Comparison of ENCODE assay signal across 8 cellular contexts in genomic region chr11:127345819-127346459, GRCh38.
DNase-seq lines count a peak whose midpoint lies in the region; ATAC-seq, FAIRE-seq and TF ChIP-seq lines count a peak whose summit lies in the region.

No MANE protein-coding gene starts in this region.

- TF ChIP-seq CTCF in Caco-2 (IDR thresholded peaks at IDR 0.05; ENCODE audit: insufficient read depth in 1 of 2, low read depth in 1 of 2, low read length in 1 of 2, severe bottlenecking in 1 of 2, unreplicated experiment in 1 of 2) (peak; percentile 83 to 95), breast epithelium (IDR thresholded peaks at IDR 0.05) (peak in 2 of 3 donors; percentile 36 to 41), HepG2 (CRISPR knock-in tag; IDR thresholded peaks at IDR 0.05) (peak; percentile 62), upper lobe of right lung (IDR thresholded peaks at IDR 0.05) (peak; percentile 69)

- no peak overlapping the region for H3K27ac Mint-ChIP-seq in Caco-2 (ENCODE audit: unreplicated experiment)

- 3% methylated on average over 12 of the region's 12 CpGs for WGBS in HepG2 (ENCODE audit: low lambda C conversion rate)

- H3K36me3 Mint-ChIP-seq in Caco-2 (ENCODE audit: insufficient read depth, unreplicated experiment) = no peaks in the 10 kb centered on the region

- no peak for TF ChIP-seq RAD21 in HepG2 (CRISPR knock-in tag; IDR thresholded peaks at IDR 0.05)

- no peak overlapping the region for H2AFZ ChIP-seq in HepG2 (ENCODE audit: low read length)

- H3K79me2 ChIP-seq in HepG2 (ENCODE audit: insufficient read depth, low read length) = no peaks in the 10 kb centered on the region

- H3K9me3 ChIP-seq in Caco-2 (peaks cover 8% of the 10 kb centered on the region; the same call in 1 of the 2 replicates), breast epithelium (no peaks in the 10 kb centered on the region), HepG2 (ENCODE audit: low read length) (peaks cover 20% of the 10 kb centered on the region), upper lobe of right lung (no peaks in the 10 kb centered on the region)
- H3K9me3 ChIP-seq in effector memory CD4-positive, alpha-beta T cell (ENCODE audit: control insufficient read depth, low read length) = no peaks in the 10 kb centered on the region

- H3K9ac ChIP-seq in HepG2 (ENCODE audit: insufficient read depth, low read depth, low read length) = no peak overlapping the region

- CTCF ChIA-PET in Caco-2 (lab: Charles Lee) (interaction anchor here (0.9 to 1.2 kb wide), 3 partner anchors 21 to 905 kb away, joined by 3 to 5 read pairs (median 3); no protein-coding TSS in a partner anchor), HepG2 (lab: Yijun Ruan, JAX; ENCODE audit: low intra/inter-chr PET ratio, low total read pairs) (interaction anchor here (2.3 kb wide), 1 partner anchor 905 kb away, joined by 17 read pairs; no protein-coding TSS in a partner anchor)

- FAIRE-seq in H54 (lab: Jason Lieb, UNC) (no peak), HepG2 (lab: Jason Lieb, UNC) (no peak)

- H3K9me3 Mint-ChIP-seq in Caco-2 (ENCODE audit: unreplicated experiment) = peaks cover 19% of the 10 kb centered on the region

- H4K20me1 ChIP-seq in HepG2 (ENCODE audit: insufficient read depth, low read length) = no peaks in the 10 kb centered on the region

- no peaks in the 10 kb centered on the region for H3K36me3 ChIP-seq in Caco-2 (ENCODE audit: control insufficient read depth, insufficient read depth, low read length)
- no peaks in the 10 kb centered on the region for H3K36me3 ChIP-seq in breast epithelium
- no peaks in the 10 kb centered on the region for H3K36me3 ChIP-seq in HepG2 (replicated peaks in 1 of 2; ENCODE audit: control insufficient read depth in 1 of 2, insufficient read depth in 2 of 2, low read length in 2 of 2)
- H3K36me3 ChIP-seq in upper lobe of right lung = no peaks in the 10 kb centered on the region
- H3K36me3 ChIP-seq in effector memory CD4-positive, alpha-beta T cell (ENCODE audit: control insufficient read depth, insufficient read depth, low read length) = no peaks in the 10 kb centered on the region

- no peaks in the 10 kb centered on the region for H3K4me1 ChIP-seq in Caco-2
- H3K4me1 ChIP-seq in breast epithelium = no peaks in the 10 kb centered on the region
- H3K4me1 ChIP-seq in HepG2 (ENCODE audit: insufficient read depth, low read length) = no peaks in the 10 kb centered on the region
- H3K4me1 ChIP-seq in upper lobe of right lung = no peaks in the 10 kb centered on the region
- H3K4me1 ChIP-seq in effector memory CD4-positive, alpha-beta T cell (ENCODE audit: control insufficient read depth, insufficient read depth, low read length, poor library complexity, severe bottlenecking) = no peaks in the 10 kb centered on the region

- peak in 1 of 2 experiments; percentile 51 for DNase-seq in Caco-2
- DNase-seq in H54 (ENCODE audit: insufficient read length, low spot score) = peak; percentile 3
- peak; percentile 76 for DNase-seq in NCI-H69 (lab: John Stamatoyannopoulos, UW)
- DNase-seq in breast epithelium (ENCODE audit: low spot score in 2 of 2) = no peak
- peak; percentile 13 for DNase-seq in HepG2 (ENCODE audit: low spot score)
- no peak for DNase-seq in upper lobe of right lung
- DNase-seq in effector memory CD4-positive, alpha-beta T cell = no peak

- no peak overlapping the region for H3K27ac ChIP-seq in breast epithelium
- no peak overlapping the region for H3K27ac ChIP-seq in HepG2 (ENCODE audit: extremely low read length, insufficient read depth, low read length)
- H3K27ac ChIP-seq in upper lobe of right lung = no peak overlapping the region
- no peak overlapping the region for H3K27ac ChIP-seq in effector memory CD4-positive, alpha-beta T cell (ENCODE audit: insufficient read depth, low read length, poor library complexity, severe bottlenecking)

- H3K4me3 ChIP-seq in Caco-2 (ENCODE audit: low read depth, low read length) = no peak overlapping the region
- H3K4me3 ChIP-seq in breast epithelium = no peak overlapping the region
- H3K4me3 ChIP-seq in HepG2 (replicated peaks in 1 of 3; ENCODE audit: insufficient read depth in 1 of 3, low read depth in 2 of 3, low read length in 3 of 3) = no peak overlapping the region
- H3K4me3 ChIP-seq in upper lobe of right lung = no peak overlapping the region
- no peak overlapping the region for H3K4me3 ChIP-seq in effector memory CD4-positive, alpha-beta T cell (ENCODE audit: insufficient read depth, low read depth, low read length, poor library complexity, severe bottlenecking)

- no peaks in the 10 kb centered on the region for H3K4me1 Mint-ChIP-seq in Caco-2 (ENCODE audit: low read depth, unreplicated experiment)

- no peak overlapping the region for H3K4me2 ChIP-seq in HepG2 (ENCODE audit: low read depth, low read length)

- TF ChIP-seq EP300 in HepG2 (IDR thresholded peaks at IDR 0.05; ENCODE audit: low read depth in 2 of 2, low read length in 2 of 2) (no peak), HepG2 (CRISPR knock-in tag; IDR thresholded peaks at IDR 0.05; ENCODE audit: borderline replicate concordance) (no peak)

- peaks cover 1% of the 10 kb centered on the region for H3K27me3 Mint-ChIP-seq in Caco-2 (ENCODE audit: insufficient read depth, unreplicated experiment)

- no peaks in the 10 kb centered on the region for H3K27me3 ChIP-seq in Caco-2 (replicated peaks; ENCODE audit: control insufficient read depth, insufficient read depth, low read length)
- no peaks in the 10 kb centered on the region for H3K27me3 ChIP-seq in breast epithelium
- H3K27me3 ChIP-seq in HepG2 (ENCODE audit: control insufficient read depth in 1 of 2, insufficient read depth in 2 of 2, low read length in 2 of 2) = no peaks in the 10 kb centered on the region
- no peaks in the 10 kb centered on the region for H3K27me3 ChIP-seq in upper lobe of right lung
- no peaks in the 10 kb centered on the region for H3K27me3 ChIP-seq in effector memory CD4-positive, alpha-beta T cell (replicated peaks; ENCODE audit: control insufficient read depth, insufficient read depth, low read length, poor library complexity, severe bottlenecking)

- in situ Hi-C loops in HepG2 (cut with HindIII; ENCODE audit: extremely low pct_ligation_motif_present, low pct_unique_long_range_greater_than_20kb) = loop anchor here (10.0 kb wide), 1 partner anchor 911 kb away; no protein-coding TSS in a partner anchor

- TF ChIP-seq POLR2A in H54 (IDR thresholded peaks at IDR 0.05; ENCODE audit: low read depth, low read length) (no peak), breast epithelium (IDR thresholded peaks at IDR 0.05) (no peak), HepG2 (IDR thresholded peaks at IDR 0.05; ENCODE audit: insufficient read depth in 1 of 2, low read depth in 2 of 2, low read length in 2 of 2) (no peak)

- intact Hi-C loops in Caco-2 (cut with micrococcal nuclease; ENCODE audit: unreplicated experiment) = loop anchor here (2.0 to 5.0 kb wide), 2 partner anchors 629 to 739 kb away; no protein-coding TSS in a partner anchor
- intact Hi-C loops in breast epithelium (cut with DNase I; ENCODE audit: low total_unique reads) = no loop called here
- intact Hi-C loops in HepG2 (cut with micrococcal nuclease; ENCODE audit: unreplicated experiment) = loop anchor here (5.0 kb wide), 1 partner anchor 629 kb away; no protein-coding TSS in a partner anchor
- intact Hi-C loops in upper lobe of right lung (cut with DNase I) = no loop called here

- 0 out of 3 replicates have a peak, but pooled peaks have one; percentile 44 for ATAC-seq in HepG2
- ATAC-seq in upper lobe of right lung = peak; percentile 29
- no peak for ATAC-seq in HG02973 (IDR thresholded peaks at IDR 0.05; ENCODE audit: unreplicated experiment)

- no peak overlapping the region for H3K4me3 Mint-ChIP-seq in Caco-2 (ENCODE audit: unreplicated experiment)

- POLR2A ChIA-PET in Caco-2 (lab: Charles Lee) (no interaction called here), HepG2 (lab: Yijun Ruan, JAX) (no interaction called here)

- BruUV-seq in Caco-2 (replicated peaks; lab: Mats Ljungman, UMichigan) = no TSS peak
- no TSS peak for BruUV-seq in HepG2 (replicated peaks; lab: Mats Ljungman, UMichigan)

TF ChIP-seq in HepG2, 621 proteins besides CTCF, POLR2A, EP300 and RAD21:
- TF ChIP-seq ZBTB49 (CRISPR knock-in tag; IDR thresholded peaks at IDR 0.05; ENCODE audit: borderline replicate concordance) (no peak), STAG1 (CRISPR knock-in tag; IDR thresholded peaks at IDR 0.05) (peak; percentile 17; the same call in 1 of the 2 replicates), PREB (CRISPR knock-in tag; IDR thresholded peaks at IDR 0.05) (no peak), NBN (conservative IDR thresholded peaks at IDR 0.05) (no peak), SMC3 (IDR thresholded peaks at IDR 0.05; ENCODE audit: low read length) (peak; percentile 65; the same call in 1 of the 2 replicates)

Comparison
In these comparisons a context has a peak if more than half of its experiments do, and no peak if none do; other contexts are left out.
1. DNase-seq: peak in H54 (single experiment), NCI-H69 (single experiment) and HepG2 (single experiment); none in breast epithelium (0 of 2), upper lobe of right lung (single experiment) and effector memory CD4-positive, alpha-beta T cell (0 of 3).
2. CTCF ChIP-seq: peak in every context shown above with its lines; median percentile 89 in Caco-2; 69 in upper lobe of right lung; 62 in HepG2; 38 in breast epithelium.
3. intact Hi-C loops: an anchor here in Caco-2 (2.0 to 5.0 kb wide) and HepG2 (5.0 kb wide); none called in breast epithelium and upper lobe of right lung.